In the genomic region with DNA sequence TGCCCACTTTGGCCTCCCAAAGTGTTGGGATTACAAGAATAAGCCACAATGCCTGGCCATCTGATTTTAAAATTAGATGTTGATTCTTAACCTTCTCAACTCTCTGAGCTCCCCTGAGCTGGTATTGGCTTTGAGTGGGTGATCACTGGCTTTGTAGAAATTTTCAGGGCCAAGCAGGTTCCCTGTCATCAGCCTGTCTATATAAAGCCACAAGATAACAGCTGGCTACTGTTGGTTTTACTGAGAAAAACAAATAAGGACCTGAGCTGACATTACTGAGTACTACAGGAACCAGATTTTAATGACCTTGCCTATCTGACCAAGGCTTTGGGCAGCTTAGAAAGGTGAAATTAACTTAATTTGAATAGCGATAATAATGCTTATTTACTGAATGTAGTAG, we compare ENCODE assay signal across 33 cellular contexts.
"Had no signal": no experiment of that assay in that cellular context is flagged by ENCODE, and none has a peak within 500 bp of the region (broad histone marks: within the 10 kb centered on the region; RNA-seq: fewer than 3 reads in every experiment).

No MANE protein-coding gene starts in this region.

- H3K36me3 Mint-ChIP-seq: activated naive CD4-positive, alpha-beta T cell treated with anti-CD3 and anti-CD28 coated beads, Interleukin-2, amount 50 U/mL, for 24 hours had no signal

- H3K27ac Mint-ChIP-seq: activated CD4-positive, alpha-beta T cell treated with anti-CD3 and anti-CD28 coated beads, Interleukin-2, amount 10 ng/mL, durations not matched to agents 24 days and 14 days; activated CD8-positive, alpha-beta T cell treated with anti-CD3 and anti-CD28 coated beads for 36 hours; activated naive CD4-positive, alpha-beta T cell treated with anti-CD3 and anti-CD28 coated beads, Interleukin-2, amount 50 U/mL, for 24 hours; activated T-cell treated with anti-CD3 and anti-CD28 coated beads, Interleukin-2, amount 50 U/mL, for 24 hours; activated T-helper 2 cell treated with anti-CD3 and anti-CD28 coated beads, Interferon-gamma antibody, Interleukin-2, Interleukin-4, amounts not matched to agents 10 μg/mL and 5 μg/mL and 100 μg/mL, durations not matched to agents 14 hours and 24 hours and 36 hours; T-helper 1 cell treated with Interleukin-12 subunit alpha and Interleukin-12 subunit beta and Interleukin-4 antibody, amounts not matched to agents 30 μg/mL and 1 μg/mL, for 36 hours; T-helper 2 cell treated with Interferon-gamma antibody and Interleukin-4, amounts not matched to agents 5 μg/mL and 100 μg/mL, for 36 hours had no signal

- H3K4me1 ChIP-seq: adrenal gland, body of pancreas, breast epithelium, SJSA1 had no signal

- H3K9ac ChIP-seq: SK-N-SH had no signal

- FAIRE-seq: astrocyte, TTC549 had no signal

- H3K4me3 Mint-ChIP-seq: activated CD4-positive, alpha-beta T cell treated with anti-CD3 and anti-CD28 coated beads, Interleukin-2, amount 10 ng/mL, durations not matched to agents 24 days and 14 days; activated CD8-positive, alpha-beta T cell treated with anti-CD3 and anti-CD28 coated beads for 36 hours; activated naive CD4-positive, alpha-beta T cell treated with anti-CD3 and anti-CD28 coated beads, Interleukin-2, amount 50 U/mL, for 24 hours; activated T-cell treated with anti-CD3 and anti-CD28 coated beads, Interleukin-2, amount 50 U/mL, for 24 hours; T-helper 1 cell treated with Interleukin-12 subunit alpha and Interleukin-12 subunit beta and Interleukin-4 antibody, amounts not matched to agents 30 μg/mL and 1 μg/mL, for 36 hours; T-helper 2 cell treated with Interferon-gamma antibody and Interleukin-4, amounts not matched to agents 5 μg/mL and 100 μg/mL, for 36 hours had no signal

- H3K36me3 ChIP-seq: adrenal gland, breast epithelium, MG63, SJSA1 had no signal

- H3K4me3 ChIP-seq: adrenal gland, body of pancreas, breast epithelium, MG63, SJSA1 had no signal

- ATAC-seq: activated CD8-positive, alpha-beta T cell treated with anti-CD3 and anti-CD28 coated beads for 36 hours; body of pancreas; Panc1 had no signal

- H3K9me3 Mint-ChIP-seq: activated CD4-positive, alpha-beta T cell treated with anti-CD3 and anti-CD28 coated beads, Interleukin-2, amount 10 ng/mL, durations not matched to agents 24 days and 14 days; activated naive CD4-positive, alpha-beta T cell treated with anti-CD3 and anti-CD28 coated beads, Interleukin-2, amount 50 U/mL, for 24 hours; activated T-helper 2 cell treated with anti-CD3 and anti-CD28 coated beads, Interferon-gamma antibody, Interleukin-2, Interleukin-4, amounts not matched to agents 10 μg/mL and 5 μg/mL and 100 μg/mL, durations not matched to agents 14 hours and 24 hours and 36 hours; T-helper 1 cell treated with Interleukin-12 subunit alpha and Interleukin-12 subunit beta and Interleukin-4 antibody, amounts not matched to agents 30 μg/mL and 1 μg/mL, for 36 hours; T-helper 2 cell treated with Interferon-gamma antibody and Interleukin-4, amounts not matched to agents 5 μg/mL and 100 μg/mL, for 36 hours had no signal

- H3K27ac ChIP-seq: adrenal gland, body of pancreas, breast epithelium, SJSA1 had no signal

- DNase-seq: activated CD4-positive, alpha-beta T cell treated with anti-CD3 and anti-CD28 coated beads, Interleukin-2, amount 10 ng/mL, durations not matched to agents 24 days and 14 days; activated CD4-positive, alpha-beta T cell treated with anti-CD3 and anti-CD28 coated beads, Interleukin-2, amount 50 U/mL, for 4 hours; activated CD8-positive, alpha-beta T cell treated with anti-CD3 and anti-CD28 coated beads for 36 hours; activated gamma-delta T cell; activated naive CD4-positive, alpha-beta T cell treated with Interleukin-2 at 50 U/mL for 16 hours; activated T-cell treated with anti-CD3 and anti-CD28 coated beads, Interleukin-2, amount 50 U/mL, for 24 hours; adrenal gland; body of pancreas; caudate nucleus; cerebellar nuclear complex; Karpas-422; KBM-7; MG63; MV-4-11; NCI-H1092; NCI-H1436 treated with DMSO at 0.1 percent for 48 hours; NCI-H187; NCI-H2029 treated with DMSO at 0.1 percent for 48 hours; NCI-H2107; NCI-H2171; NCI-H524; NCI-H69; SHP77 treated with DMSO at 0.1 percent for 48 hours; SK-N-SH had no signal

- H3K4me2 ChIP-seq: SK-N-SH had no signal

- H3K27me3 ChIP-seq: body of pancreas, SJSA1 had no signal

- H3K9me3 ChIP-seq: adrenal gland, body of pancreas, MG63, SJSA1 had no signal

- H3K27me3 Mint-ChIP-seq: activated CD4-positive, alpha-beta T cell treated with anti-CD3 and anti-CD28 coated beads, Interleukin-2, amount 10 ng/mL, durations not matched to agents 24 days and 14 days; activated naive CD4-positive, alpha-beta T cell treated with anti-CD3 and anti-CD28 coated beads, Interleukin-2, amount 50 U/mL, for 24 hours had no signal

- H3K4me1 Mint-ChIP-seq: activated CD4-positive, alpha-beta T cell treated with anti-CD3 and anti-CD28 coated beads, Interleukin-2, amount 10 ng/mL, durations not matched to agents 24 days and 14 days; activated naive CD4-positive, alpha-beta T cell treated with anti-CD3 and anti-CD28 coated beads, Interleukin-2, amount 50 U/mL, for 24 hours had no signal
